In genomic region chr7:36117201-36117840, GRCh38 we compare ENCODE assay signal across 16 cellular contexts. TPM values are rescaled to one million over a fixed set of nuclear protein-coding genes. Genes with fewer than 3 reads are reported as not detected.
DNase-seq lines count a peak whose midpoint lies in the region; ATAC-seq and TF ChIP-seq lines count a peak whose summit lies in the region.
"Had no signal": no experiment of that assay in that cellular context is flagged by ENCODE, and none has a peak within 500 bp of the region (broad histone marks: within the 10 kb centered on the region; RNA-seq: fewer than 3 reads in every experiment).

No MANE protein-coding gene starts in this region.

- TF ChIP-seq CTCF in AG04450 (IDR thresholded peaks at IDR 0.05; ENCODE audit: low read depth, low read length) (no peak), HCT116 (IDR thresholded peaks at IDR 0.05 in 2 of 3, conservative IDR thresholded peaks at IDR 0.05 in 1 of 3; ENCODE audit: borderline replicate concordance in 1 of 3, insufficient read depth in 1 of 3, low read depth in 2 of 3, low read length in 2 of 3) (no peak), brain microvascular endothelial cell (IDR thresholded peaks at IDR 0.05; ENCODE audit: low read depth, low read length, missing control alignments) (no peak), osteoblast (IDR thresholded peaks at IDR 0.05; ENCODE audit: extremely low read depth, low read depth, low read length) (no peak)

- no peaks in the 10 kb centered on the region; the same call in 1 of the 2 replicates for H3K9me3 ChIP-seq in AG04450 (ENCODE audit: control insufficient read depth, insufficient read depth, low read length)
- H3K9me3 ChIP-seq in HCT116 (ENCODE audit: control insufficient read depth in 1 of 2, insufficient read depth in 1 of 2, low read depth in 1 of 2, low read length in 2 of 2) = no peaks in the 10 kb centered on the region
- no peaks in the 10 kb centered on the region for H3K9me3 ChIP-seq in osteoblast (ENCODE audit: low read depth, low read length)
- H3K9me3 ChIP-seq: colonic mucosa, lower lobe of right lung had no signal

- H3K36me3 ChIP-seq in HCT116 (ENCODE audit: control insufficient read depth in 1 of 2, insufficient read depth in 2 of 2, low read length in 2 of 2) (no peaks in the 10 kb centered on the region), brain microvascular endothelial cell (replicated peaks) (no peaks in the 10 kb centered on the region), osteoblast (ENCODE audit: insufficient read depth, low read length) (no peaks in the 10 kb centered on the region)
- H3K36me3 ChIP-seq: colonic mucosa, lower lobe of right lung had no signal

- H2AFZ ChIP-seq in HCT116 (ENCODE audit: low read depth, low read length, poor library complexity, severe bottlenecking) = peak overlapping the region; percentile 77
- H2AFZ ChIP-seq in osteoblast (ENCODE audit: low read length) = peak overlapping the region; percentile 5

- BruUV-seq in HCT116 (replicated peaks; lab: Mats Ljungman, UMichigan) = no TSS peak

- no peaks in the 10 kb centered on the region for H3K27me3 ChIP-seq in AG04450 (ENCODE audit: control insufficient read depth, insufficient read depth, low read length)
- H3K27me3 ChIP-seq in HCT116 (ENCODE audit: insufficient read depth, low read length) = no peaks in the 10 kb centered on the region
- no peaks in the 10 kb centered on the region for H3K27me3 ChIP-seq in brain microvascular endothelial cell (replicated peaks)
- no peaks in the 10 kb centered on the region for H3K27me3 ChIP-seq in osteoblast (ENCODE audit: insufficient read depth, low read length)
- H3K27me3 ChIP-seq: colonic mucosa had no signal

- no peak for ATAC-seq in HCT116
- ATAC-seq in GM19455 (IDR thresholded peaks at IDR 0.05; ENCODE audit: unreplicated experiment) = no peak
- no peak for ATAC-seq in GM18519 (IDR thresholded peaks at IDR 0.05; ENCODE audit: low FRiP score, unreplicated experiment)
- ATAC-seq: lower lobe of right lung; stimulated activated naive CD8-positive, alpha-beta T cell treated with anti-CD3 and anti-CD28 coated beads, Interleukin-15, amount 100 ng/mL, for 72 hours had no signal

- H3K9ac ChIP-seq in HCT116 (ENCODE audit: low read length) = peak overlapping the region; percentile 40

- H3K79me2 ChIP-seq in HCT116 (ENCODE audit: insufficient read depth, low read length) (no peaks in the 10 kb centered on the region), osteoblast (ENCODE audit: insufficient read depth, low read length) (no peaks in the 10 kb centered on the region)

- H3K4me1 ChIP-seq in HCT116 (ENCODE audit: control insufficient read depth in 1 of 2, insufficient read depth in 2 of 2, low read length in 2 of 2) (peaks cover 27 to 54% of the 10 kb centered on the region in 2 experiments), osteoblast (ENCODE audit: insufficient read depth, low read length) (peaks cover 52% of the 10 kb centered on the region)

- H4K20me1 ChIP-seq in HCT116 (ENCODE audit: insufficient read depth) = no peaks in the 10 kb centered on the region
- peaks cover 3% of the 10 kb centered on the region for H4K20me1 ChIP-seq in osteoblast (ENCODE audit: insufficient read depth, low read length)

- H3K9me2 ChIP-seq in HCT116 (ENCODE audit: insufficient read depth) = no peaks in the 10 kb centered on the region

- no peak for DNase-seq in AG04450 (ENCODE audit: low read depth, low spot score)
- DNase-seq in HCT116 (ENCODE audit: low read depth, low spot score) = no peak
- no peak for DNase-seq in brain microvascular endothelial cell
- no peak for DNase-seq in osteoblast (ENCODE audit: insufficient read length, low spot score, missing footprints)
- DNase-seq in NCI-H128 (lab: John Stamatoyannopoulos, UW; ENCODE audit: unreplicated experiment) = no peak
- no peak for DNase-seq in hippocampal formation (lab: John Stamatoyannopoulos, UW)
- DNase-seq: activated CD4-positive, CD25-positive, alpha-beta regulatory T cell; AML-193; colonic mucosa; Karpas-422; lower lobe of right lung; NCI-H187; nephron progenitor cell; stimulated activated naive CD8-positive, alpha-beta T cell treated with anti-CD3 and anti-CD28 coated beads, Interleukin-15, amount 100 ng/mL, for 72 hours had no signal

- TF ChIP-seq RAD21 in HCT116 (IDR thresholded peaks at IDR 0.05; ENCODE audit: low read depth) = no peak

- CTCF ChIA-PET in AG04450 (lab: Charles Lee) (interaction anchor here (1.0 to 2.5 kb wide), 2 partner anchors 11 to 202 kb away, joined by 3 to 13 read pairs; no protein-coding TSS in a partner anchor), HCT116 (lab: Charles Lee) (interaction anchor here (1.1 kb wide), 1 partner anchor 12 kb away, joined by 6 read pairs; no protein-coding TSS in a partner anchor)

- intact Hi-C loops in HCT116 (cut with micrococcal nuclease) = no loop called here

- no peak for TF ChIP-seq POLR2A in HCT116 (IDR thresholded peaks at IDR 0.05; ENCODE audit: borderline replicate concordance, extremely low read depth, insufficient read depth, insufficient read length)

- H3K4me2 ChIP-seq in HCT116 (ENCODE audit: low read length) = peak overlapping the region; percentile 97
- H3K4me2 ChIP-seq in osteoblast (ENCODE audit: insufficient read depth, low read length) = peak overlapping the region; percentile 21

- RAD21 ChIA-PET in HCT116 (lab: Charles Lee; ENCODE audit: low non-redundant PET in 1 of 2, low total read pairs in 2 of 2, uncharacterized antibody in 2 of 2, unreplicated experiment in 2 of 2) = no interaction called here

- in situ Hi-C loops in brain microvascular endothelial cell (cut with HindIII; ENCODE audit: low pct_ligation_motif_present, low sequenced_read_pairs) = no loop called here

- H3K27ac ChIP-seq in AG04450 (ENCODE audit: low read depth, low read length) (peak overlapping the region; percentile 86), HCT116 (ENCODE audit: low read depth, low read length) (peak overlapping the region; percentile 67; the same call in 1 of the 2 replicates), brain microvascular endothelial cell (peak overlapping the region; percentile 89), osteoblast (ENCODE audit: low read depth, low read length) (peak overlapping the region; percentile 88)
- H3K27ac ChIP-seq: colonic mucosa, lower lobe of right lung had no signal

- POLR2A ChIA-PET in AG04450 (lab: Yijun Ruan, JAX) (no interaction called here), HCT116 (lab: Charles Lee) (no interaction called here)

- H3K4me3 ChIP-seq in AG04450 (ENCODE audit: low read depth, low read length) (no peak overlapping the region), HCT116 (replicated peaks in 1 of 2; ENCODE audit: low read depth in 1 of 2, low read length in 2 of 2) (peak overlapping the region in 1 of 2 experiments; percentile 52; a peak in 2 of 4 replicates), brain microvascular endothelial cell (ENCODE audit: low read depth, low read length) (no peak overlapping the region), osteoblast (ENCODE audit: insufficient read depth, low read length) (peak overlapping the region; percentile 9)
- H3K4me3 ChIP-seq: colonic mucosa, lower lobe of right lung had no signal

TF ChIP-seq in HCT116, 20 proteins besides CTCF, POLR2A, EP300 and RAD21 (continues in another document):
- no peak for TF ChIP-seq SRF (IDR thresholded peaks at IDR 0.05; ENCODE audit: low read depth)
- TF ChIP-seq EZH2phosphoT487 (IDR thresholded peaks at IDR 0.05; ENCODE audit: borderline replicate concordance) = no peak
- no peak for TF ChIP-seq TCF7L2 (IDR thresholded peaks at IDR 0.05; ENCODE audit: borderline replicate concordance, extremely low read depth, insufficient read depth, insufficient read length)
- no peak for TF ChIP-seq ZBTB33 (IDR thresholded peaks at IDR 0.05; ENCODE audit: extremely low read depth, insufficient replicate concordance, low read length)
- TF ChIP-seq POLR2AphosphoS5 (IDR thresholded peaks at IDR 0.05; ENCODE audit: low read depth, low read length) = no peak
- no peak for TF ChIP-seq ATF3 (IDR thresholded peaks at IDR 0.05)

RNA-seq across cellular contexts. Expression of gene EEPD1, which starts 35.7 kb away (rescaled TPM):
- 21.1 and 22.7 TPM in 2 replicates for polyA plus RNA-seq in AG04450 (2011; rRNA removed)
- 20.0 and 22.8 TPM in 2 replicates for polyA minus RNA-seq in AG04450 (2011; rRNA and poly(A)+ RNA removed)
- 4.2 TPM for total RNA-seq in HCT116 (2021; ENCODE audit: unreplicated experiment)
- polyA plus RNA-seq in HCT116 (2012) = 4.2 and 4.3 TPM in 2 replicates
- total RNA-seq in osteoblast = 9.0 and 14.1 TPM in 2 replicates
